In genomic region chr9:130593020-130593419, GRCh38 we compare ENCODE assay signal across 15 cellular contexts. TPM values are rescaled to one million over a fixed set of nuclear protein-coding genes. Genes with fewer than 3 reads are reported as not detected.
DNase-seq lines count a peak whose midpoint lies in the region; ATAC-seq and TF ChIP-seq lines count a peak whose summit lies in the region.
"Had no signal": no experiment of that assay in that cellular context is flagged by ENCODE, and none has a peak within 500 bp of the region (broad histone marks: within the 10 kb centered on the region; RNA-seq: fewer than 3 reads in every experiment).

No MANE protein-coding gene starts in this region.

- no peaks in the 10 kb centered on the region for H3K36me3 ChIP-seq in right lobe of liver
- peaks cover 10 to 17% of the 10 kb centered on the region in 2 donors for H3K36me3 ChIP-seq in thyroid gland

- H3K27ac ChIP-seq in right lobe of liver = peak overlapping the region in 2 of 3 donors; percentile 22 to 50
- H3K27ac ChIP-seq in thyroid gland = peak overlapping the region in 2 of 3 donors; percentile 82 to 91

- no peak for TF ChIP-seq CTCF in natural killer cell (IDR thresholded peaks at IDR 0.05)
- TF ChIP-seq CTCF in glutamatergic neuron (IDR thresholded peaks at IDR 0.05; ENCODE audit: partially characterized antibody, unreplicated experiment) = no peak
- TF ChIP-seq CTCF in right lobe of liver (IDR thresholded peaks at IDR 0.05) = no peak
- TF ChIP-seq CTCF in thyroid gland (IDR thresholded peaks at IDR 0.05) = no peak

- H3K27ac Mint-ChIP-seq in natural killer cell = peak overlapping the region; percentile 42 to 43
- H3K27ac Mint-ChIP-seq in natural killer cell treated with Interleukin-12 subunit alpha and Interleukin-12 subunit beta and Interleukin-15 and Interleukin-18, amount 100 ng/mL, for 72 hours = no peak overlapping the region
- peak overlapping the region; percentile 20 for H3K27ac Mint-ChIP-seq in glutamatergic neuron (ENCODE audit: unreplicated experiment)

- H3K27me3 Mint-ChIP-seq in natural killer cell (ENCODE audit: low read depth in 2 of 2) = no peaks in the 10 kb centered on the region
- H3K27me3 Mint-ChIP-seq in natural killer cell treated with Interleukin-12 subunit alpha and Interleukin-12 subunit beta and Interleukin-15 and Interleukin-18, amount 100 ng/mL, for 72 hours = no peaks in the 10 kb centered on the region
- H3K27me3 Mint-ChIP-seq in glutamatergic neuron (ENCODE audit: unreplicated experiment) = no peaks in the 10 kb centered on the region
- H3K27me3 Mint-ChIP-seq: CD4-positive, CD25-positive, alpha-beta regulatory T cell; CD8-positive, alpha-beta memory T cell had no signal

- WGBS in right lobe of liver (ENCODE audit: insufficient coverage, low coverage, low lambda C conversion rate, missing lambda C conversion rate) = 35% methylated on average over 2 of the region's 2 CpGs
- 96 to 100% methylated on average over 2 of the region's 2 CpGs for WGBS in thyroid gland, 2 donors

- ATAC-seq in natural killer cell (no peak), right lobe of liver (peak; percentile 34 to 53 (median 42)), GM18517 (IDR thresholded peaks at IDR 0.05; ENCODE audit: unreplicated experiment) (no peak), GM18502 (IDR thresholded peaks at IDR 0.05; ENCODE audit: poor library complexity, unreplicated experiment) (no peak)
- ATAC-seq in natural killer cell treated with Interleukin-12 subunit alpha and Interleukin-12 subunit beta and Interleukin-15 and Interleukin-18, amount 100 ng/mL, for 72 hours = no peak

- H3K9me3 ChIP-seq in right lobe of liver (no peaks in the 10 kb centered on the region), thyroid gland (no peaks in the 10 kb centered on the region)
- H3K9me3 ChIP-seq: BE2C, HAP-1 had no signal

- no peaks in the 10 kb centered on the region for H3K9me3 Mint-ChIP-seq in natural killer cell
- H3K9me3 Mint-ChIP-seq in natural killer cell treated with Interleukin-12 subunit alpha and Interleukin-12 subunit beta and Interleukin-15 and Interleukin-18, amount 100 ng/mL, for 72 hours = no peaks in the 10 kb centered on the region
- H3K9me3 Mint-ChIP-seq in glutamatergic neuron (ENCODE audit: unreplicated experiment) = no peaks in the 10 kb centered on the region
- H3K9me3 Mint-ChIP-seq: CD4-positive, CD25-positive, alpha-beta regulatory T cell; CD8-positive, alpha-beta memory T cell had no signal

- intact Hi-C loops in natural killer cell (cut with micrococcal nuclease) (no loop called here), right lobe of liver (cut with DNase I) (no loop called here), thyroid gland (cut with DNase I) (no loop called here)

- H3K4me1 Mint-ChIP-seq in natural killer cell = peaks cover 19 to 38% of the 10 kb centered on the region in 2 donors
- peaks cover 4 to 9% of the 10 kb centered on the region in 2 donors for H3K4me1 Mint-ChIP-seq in natural killer cell treated with Interleukin-12 subunit alpha and Interleukin-12 subunit beta and Interleukin-15 and Interleukin-18, amount 100 ng/mL, for 72 hours (ENCODE audit: low read depth in 2 of 2)
- H3K4me1 Mint-ChIP-seq in glutamatergic neuron (ENCODE audit: low read depth, unreplicated experiment) = no peaks in the 10 kb centered on the region

- H3K4me1 ChIP-seq in right lobe of liver (peaks cover 0 to 73% (median 32%) of the 10 kb centered on the region in 4 donors), thyroid gland (peaks cover 32 to 47% of the 10 kb centered on the region in 2 donors)
- H3K4me1 ChIP-seq: HAP-1 had no signal

- DNase-seq in natural killer cell (no peak), glutamatergic neuron (no peak), right lobe of liver (no peak), thyroid gland (no peak), NCI-H187 (lab: John Stamatoyannopoulos, UW) (no peak)
- no peak for DNase-seq in natural killer cell treated with Interleukin-12 subunit alpha and Interleukin-12 subunit beta and Interleukin-15 and Interleukin-18, amount 100 ng/mL, for 72 hours (ENCODE audit: low spot score)
- DNase-seq: BE2C; C1 segment of cervical spinal cord; CD4-positive, CD25-positive, alpha-beta regulatory T cell; CD8-positive, alpha-beta memory T cell; COR-L47; DMS 273 treated with DMSO at 0.1 percent for 48 hours had no signal

- no peaks in the 10 kb centered on the region for H3K27me3 ChIP-seq in right lobe of liver
- H3K27me3 ChIP-seq in thyroid gland = no peaks in the 10 kb centered on the region
- H3K27me3 ChIP-seq: BE2C had no signal

- H3K4me3 ChIP-seq in right lobe of liver (no peak overlapping the region), thyroid gland (replicated peaks in 1 of 3) (no peak overlapping the region)
- H3K4me3 ChIP-seq: HAP-1 had no signal

- H3K36me3 Mint-ChIP-seq in natural killer cell (peaks cover 9% of the 10 kb centered on the region), glutamatergic neuron (ENCODE audit: unreplicated experiment) (no peaks in the 10 kb centered on the region)
- H3K36me3 Mint-ChIP-seq in natural killer cell treated with Interleukin-12 subunit alpha and Interleukin-12 subunit beta and Interleukin-15 and Interleukin-18, amount 100 ng/mL, for 72 hours = no peaks in the 10 kb centered on the region

- TF ChIP-seq POLR2A in right lobe of liver (IDR thresholded peaks at IDR 0.05) (no peak), thyroid gland (IDR thresholded peaks at IDR 0.05) (no peak)

- no peak overlapping the region for H3K4me3 Mint-ChIP-seq in natural killer cell
- H3K4me3 Mint-ChIP-seq in natural killer cell treated with Interleukin-12 subunit alpha and Interleukin-12 subunit beta and Interleukin-15 and Interleukin-18, amount 100 ng/mL, for 72 hours = no peak overlapping the region
- H3K4me3 Mint-ChIP-seq in glutamatergic neuron (ENCODE audit: unreplicated experiment) = no peak overlapping the region
- H3K4me3 Mint-ChIP-seq: CD4-positive, CD25-positive, alpha-beta regulatory T cell; CD8-positive, alpha-beta memory T cell had no signal

RNA-seq across cellular contexts. Expression of gene FUBP3, which starts 13.6 kb away (rescaled TPM):
- total RNA-seq in natural killer cell = 10 to 100 TPM; 40.8 to 45.2 (median 41.3) TPM
- 10 to 100 TPM; 43.8 to 47.2 TPM for total RNA-seq in natural killer cell treated with Interleukin-12 subunit alpha and Interleukin-12 subunit beta and Interleukin-15 and Interleukin-18, amount 100 ng/mL, for 72 hours
- 76.8 TPM for total RNA-seq in glutamatergic neuron (ENCODE audit: unreplicated experiment)
- 10 to 100 TPM; 21.3 to 35.7 (median 25.2) TPM for total RNA-seq in right lobe of liver
- total RNA-seq in thyroid gland = 10 to 100 TPM; 71.7 to 83.9 (median 77.8) TPM

Comparison
In these comparisons a context has a peak if more than half of its experiments do, and no peak if none do; other contexts are left out.
1. H3K27ac Mint-ChIP-seq: peak in natural killer cell (2 of 2) and glutamatergic neuron (single experiment); none in natural killer cell treated with Interleukin-12 subunit alpha and Interleukin-12 subunit beta and Interleukin-15 and Interleukin-18, amount 100 ng/mL, for 72 hours (0 of 2).
2. ATAC-seq: peak in right lobe of liver (4 of 4); none in natural killer cell (0 of 3), natural killer cell treated with Interleukin-12 subunit alpha and Interleukin-12 subunit beta and Interleukin-15 and Interleukin-18, amount 100 ng/mL, for 72 hours (0 of 2), GM18517 (single experiment) and GM18502 (single experiment).